In the genomic region with DNA sequence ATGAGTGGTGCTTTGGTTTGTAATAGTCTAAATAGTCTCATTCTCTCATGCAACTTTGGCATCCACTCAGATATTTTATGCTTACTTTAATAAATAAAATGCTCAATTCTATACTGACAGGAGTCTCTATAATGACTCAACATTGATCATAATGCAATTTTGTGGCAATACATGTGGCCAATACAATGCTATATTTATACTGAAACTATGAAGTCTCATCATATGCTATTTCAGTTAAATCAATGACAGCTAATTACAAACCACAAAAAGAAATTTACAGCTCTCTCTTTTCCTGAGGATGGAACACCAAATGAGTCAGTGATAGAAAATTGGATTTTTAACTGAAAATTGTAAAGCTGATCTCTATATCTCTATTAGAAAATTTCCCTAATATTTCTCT, we compare ENCODE assay signal across 1 cellular context.
TF ChIP-seq lines count a peak whose summit lies in the region.

No MANE protein-coding gene starts in this region.

TF ChIP-seq in GM12878, 131 proteins besides CTCF, POLR2A, EP300 and RAD21 (continued from another document and continues in another):
- TF ChIP-seq, protein P1, sequence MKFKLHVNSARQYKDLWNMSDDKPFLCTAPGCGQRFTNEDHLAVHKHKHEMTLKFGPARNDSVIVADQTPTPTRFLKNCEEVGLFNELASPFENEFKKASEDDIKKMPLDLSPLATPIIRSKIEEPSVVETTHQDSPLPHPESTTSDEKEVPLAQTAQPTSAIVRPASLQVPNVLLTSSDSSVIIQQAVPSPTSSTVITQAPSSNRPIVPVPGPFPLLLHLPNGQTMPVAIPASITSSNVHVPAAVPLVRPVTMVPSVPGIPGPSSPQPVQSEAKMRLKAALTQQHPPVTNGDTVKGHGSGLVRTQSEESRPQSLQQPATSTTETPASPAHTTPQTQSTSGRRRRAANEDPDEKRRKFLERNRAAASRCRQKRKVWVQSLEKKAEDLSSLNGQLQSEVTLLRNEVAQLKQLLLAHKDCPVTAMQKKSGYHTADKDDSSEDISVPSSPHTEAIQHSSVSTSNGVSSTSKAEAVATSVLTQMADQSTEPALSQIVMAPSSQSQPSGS (IDR thresholded peaks at IDR 0.05; ENCODE audit: low read length): peak; percentile 93
- TF ChIP-seq IRF4 (IDR thresholded peaks at IDR 0.05; ENCODE audit: low read depth, low read length): no peak; the same call in 1 of the 2 replicates
- TF ChIP-seq ZZZ3 (IDR thresholded peaks at IDR 0.05; ENCODE audit: control insufficient read depth, insufficient read length, low read depth): no peak
- no peak for TF ChIP-seq BRCA1 (IDR thresholded peaks at IDR 0.05; ENCODE audit: low read depth, low read length)
- TF ChIP-seq, protein P2, sequence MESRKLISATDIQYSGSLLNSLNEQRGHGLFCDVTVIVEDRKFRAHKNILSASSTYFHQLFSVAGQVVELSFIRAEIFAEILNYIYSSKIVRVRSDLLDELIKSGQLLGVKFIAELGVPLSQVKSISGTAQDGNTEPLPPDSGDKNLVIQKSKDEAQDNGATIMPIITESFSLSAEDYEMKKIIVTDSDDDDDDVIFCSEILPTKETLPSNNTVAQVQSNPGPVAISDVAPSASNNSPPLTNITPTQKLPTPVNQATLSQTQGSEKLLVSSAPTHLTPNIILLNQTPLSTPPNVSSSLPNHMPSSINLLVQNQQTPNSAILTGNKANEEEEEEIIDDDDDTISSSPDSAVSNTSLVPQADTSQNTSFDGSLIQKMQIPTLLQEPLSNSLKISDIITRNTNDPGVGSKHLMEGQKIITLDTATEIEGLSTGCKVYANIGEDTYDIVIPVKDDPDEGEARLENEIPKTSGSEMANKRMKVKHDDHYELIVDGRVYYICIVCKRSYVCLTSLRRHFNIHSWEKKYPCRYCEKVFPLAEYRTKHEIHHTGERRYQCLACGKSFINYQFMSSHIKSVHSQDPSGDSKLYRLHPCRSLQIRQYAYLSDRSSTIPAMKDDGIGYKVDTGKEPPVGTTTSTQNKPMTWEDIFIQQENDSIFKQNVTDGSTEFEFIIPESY (IDR thresholded peaks at IDR 0.05): no peak
- TF ChIP-seq TCF3 (IDR thresholded peaks at IDR 0.05; ENCODE audit: borderline replicate concordance, insufficient read depth, low read depth, low read length): no peak
- TF ChIP-seq KLF5 (IDR thresholded peaks at IDR 0.05; ENCODE audit: partially characterized antibody): no peak
- TF ChIP-seq SMC3 (IDR thresholded peaks at IDR 0.05; ENCODE audit: borderline replicate concordance, low read length): no peak
- TF ChIP-seq RELA (IDR thresholded peaks at IDR 0.05; ENCODE audit: borderline replicate concordance, partially characterized antibody): no peak
- TF ChIP-seq, protein P3, sequence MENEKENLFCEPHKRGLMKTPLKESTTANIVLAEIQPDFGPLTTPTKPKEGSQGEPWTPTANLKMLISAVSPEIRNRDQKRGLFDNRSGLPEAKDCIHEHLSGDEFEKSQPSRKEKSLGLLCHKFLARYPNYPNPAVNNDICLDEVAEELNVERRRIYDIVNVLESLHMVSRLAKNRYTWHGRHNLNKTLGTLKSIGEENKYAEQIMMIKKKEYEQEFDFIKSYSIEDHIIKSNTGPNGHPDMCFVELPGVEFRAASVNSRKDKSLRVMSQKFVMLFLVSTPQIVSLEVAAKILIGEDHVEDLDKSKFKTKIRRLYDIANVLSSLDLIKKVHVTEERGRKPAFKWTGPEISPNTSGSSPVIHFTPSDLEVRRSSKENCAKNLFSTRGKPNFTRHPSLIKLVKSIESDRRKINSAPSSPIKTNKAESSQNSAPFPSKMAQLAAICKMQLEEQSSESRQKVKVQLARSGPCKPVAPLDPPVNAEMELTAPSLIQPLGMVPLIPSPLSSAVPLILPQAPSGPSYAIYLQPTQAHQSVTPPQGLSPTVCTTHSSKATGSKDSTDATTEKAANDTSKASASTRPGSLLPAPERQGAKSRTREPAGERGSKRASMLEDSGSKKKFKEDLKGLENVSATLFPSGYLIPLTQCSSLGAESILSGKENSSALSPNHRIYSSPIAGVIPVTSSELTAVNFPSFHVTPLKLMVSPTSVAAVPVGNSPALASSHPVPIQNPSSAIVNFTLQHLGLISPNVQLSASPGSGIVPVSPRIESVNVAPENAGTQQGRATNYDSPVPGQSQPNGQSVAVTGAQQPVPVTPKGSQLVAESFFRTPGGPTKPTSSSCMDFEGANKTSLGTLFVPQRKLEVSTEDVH (IDR thresholded peaks at IDR 0.05; ENCODE audit: low read depth, partially characterized antibody): no peak
- no peak for TF ChIP-seq POLR2AphosphoS2 (IDR thresholded peaks at IDR 0.05; ENCODE audit: low read depth, low read length)
- no peak for TF ChIP-seq POU2F2 (IDR thresholded peaks at IDR 0.05; ENCODE audit: borderline replicate concordance, low read depth, low read length)
- TF ChIP-seq, protein P4, sequence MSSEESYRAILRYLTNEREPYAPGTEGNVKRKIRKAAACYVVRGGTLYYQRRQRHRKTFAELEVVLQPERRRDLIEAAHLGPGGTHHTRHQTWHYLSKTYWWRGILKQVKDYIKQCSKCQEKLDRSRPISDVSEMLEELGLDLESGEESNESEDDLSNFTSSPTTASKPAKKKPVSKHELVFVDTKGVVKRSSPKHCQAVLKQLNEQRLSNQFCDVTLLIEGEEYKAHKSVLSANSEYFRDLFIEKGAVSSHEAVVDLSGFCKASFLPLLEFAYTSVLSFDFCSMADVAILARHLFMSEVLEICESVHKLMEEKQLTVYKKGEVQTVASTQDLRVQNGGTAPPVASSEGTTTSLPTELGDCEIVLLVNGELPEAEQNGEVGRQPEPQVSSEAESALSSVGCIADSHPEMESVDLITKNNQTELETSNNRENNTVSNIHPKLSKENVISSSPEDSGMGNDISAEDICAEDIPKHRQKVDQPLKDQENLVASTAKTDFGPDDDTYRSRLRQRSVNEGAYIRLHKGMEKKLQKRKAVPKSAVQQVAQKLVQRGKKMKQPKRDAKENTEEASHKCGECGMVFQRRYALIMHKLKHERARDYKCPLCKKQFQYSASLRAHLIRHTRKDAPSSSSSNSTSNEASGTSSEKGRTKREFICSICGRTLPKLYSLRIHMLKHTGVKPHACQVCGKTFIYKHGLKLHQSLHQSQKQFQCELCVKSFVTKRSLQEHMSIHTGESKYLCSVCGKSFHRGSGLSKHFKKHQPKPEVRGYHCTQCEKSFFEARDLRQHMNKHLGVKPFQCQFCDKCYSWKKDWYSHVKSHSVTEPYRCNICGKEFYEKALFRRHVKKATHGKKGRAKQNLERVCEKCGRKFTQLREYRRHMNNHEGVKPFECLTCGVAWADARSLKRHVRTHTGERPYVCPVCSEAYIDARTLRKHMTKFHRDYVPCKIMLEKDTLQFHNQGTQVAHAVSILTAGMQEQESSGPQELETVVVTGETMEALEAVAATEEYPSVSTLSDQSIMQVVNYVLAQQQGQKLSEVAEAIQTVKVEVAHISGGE (CRISPR knock-in tag; IDR thresholded peaks at IDR 0.05): no peak
- TF ChIP-seq MTA2 (IDR thresholded peaks at IDR 0.05; ENCODE audit: low read depth): peak; percentile 49; the same call in 1 of the 2 replicates
- TF ChIP-seq KAT2A (conservative IDR thresholded peaks at IDR 0.05; ENCODE audit: control insufficient read depth, low read depth, low read length): no peak
- no peak for TF ChIP-seq NFXL1 (IDR thresholded peaks at IDR 0.05; ENCODE audit: borderline replicate concordance)
- no peak for TF ChIP-seq SP1 (IDR thresholded peaks at IDR 0.05; ENCODE audit: low read depth, low read length)
- TF ChIP-seq KDM1A (IDR thresholded peaks at IDR 0.05; ENCODE audit: borderline replicate concordance): no peak
- TF ChIP-seq RFX5 (IDR thresholded peaks at IDR 0.05; ENCODE audit: low read depth, low read length): no peak
- no peak for TF ChIP-seq PAX8 (IDR thresholded peaks at IDR 0.05)
- no peak for TF ChIP-seq ZNF24 (IDR thresholded peaks at IDR 0.05)
- TF ChIP-seq, protein P5, sequence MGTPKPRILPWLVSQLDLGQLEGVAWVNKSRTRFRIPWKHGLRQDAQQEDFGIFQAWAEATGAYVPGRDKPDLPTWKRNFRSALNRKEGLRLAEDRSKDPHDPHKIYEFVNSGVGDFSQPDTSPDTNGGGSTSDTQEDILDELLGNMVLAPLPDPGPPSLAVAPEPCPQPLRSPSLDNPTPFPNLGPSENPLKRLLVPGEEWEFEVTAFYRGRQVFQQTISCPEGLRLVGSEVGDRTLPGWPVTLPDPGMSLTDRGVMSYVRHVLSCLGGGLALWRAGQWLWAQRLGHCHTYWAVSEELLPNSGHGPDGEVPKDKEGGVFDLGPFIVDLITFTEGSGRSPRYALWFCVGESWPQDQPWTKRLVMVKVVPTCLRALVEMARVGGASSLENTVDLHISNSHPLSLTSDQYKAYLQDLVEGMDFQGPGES (IDR thresholded peaks at IDR 0.05): no peak
- TF ChIP-seq YY1 (IDR thresholded peaks at IDR 0.05; ENCODE audit: low read depth, low read length): no peak
- TF ChIP-seq NFIC (IDR thresholded peaks at IDR 0.05; ENCODE audit: low read depth, low read length): peak; percentile 98
- peak; percentile 98 for TF ChIP-seq JUNB (IDR thresholded peaks at IDR 0.05)
- TF ChIP-seq BMI1 (IDR thresholded peaks at IDR 0.05; ENCODE audit: borderline replicate concordance): no peak
- no peak for TF ChIP-seq ASH2L (IDR thresholded peaks at IDR 0.05; ENCODE audit: borderline replicate concordance, low read depth)
- TF ChIP-seq SPI1 (IDR thresholded peaks at IDR 0.05; ENCODE audit: borderline replicate concordance, insufficient read depth, low read depth, low read length): no peak
- TF ChIP-seq, protein P6, sequence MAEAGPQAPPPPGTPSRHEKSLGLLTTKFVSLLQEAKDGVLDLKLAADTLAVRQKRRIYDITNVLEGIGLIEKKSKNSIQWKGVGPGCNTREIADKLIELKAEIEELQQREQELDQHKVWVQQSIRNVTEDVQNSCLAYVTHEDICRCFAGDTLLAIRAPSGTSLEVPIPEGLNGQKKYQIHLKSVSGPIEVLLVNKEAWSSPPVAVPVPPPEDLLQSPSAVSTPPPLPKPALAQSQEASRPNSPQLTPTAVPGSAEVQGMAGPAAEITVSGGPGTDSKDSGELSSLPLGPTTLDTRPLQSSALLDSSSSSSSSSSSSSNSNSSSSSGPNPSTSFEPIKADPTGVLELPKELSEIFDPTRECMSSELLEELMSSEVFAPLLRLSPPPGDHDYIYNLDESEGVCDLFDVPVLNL (IDR thresholded peaks at IDR 0.05; ENCODE audit: low read depth, low read length): no peak
- no peak for TF ChIP-seq SUZ12 (IDR thresholded peaks at IDR 0.05; ENCODE audit: unreplicated experiment)
- TF ChIP-seq TBL1XR1 (IDR thresholded peaks at IDR 0.05; ENCODE audit: low read depth, low read length): no peak
- TF ChIP-seq CHD4 (IDR thresholded peaks at IDR 0.05): no peak
- TF ChIP-seq, protein P7, sequence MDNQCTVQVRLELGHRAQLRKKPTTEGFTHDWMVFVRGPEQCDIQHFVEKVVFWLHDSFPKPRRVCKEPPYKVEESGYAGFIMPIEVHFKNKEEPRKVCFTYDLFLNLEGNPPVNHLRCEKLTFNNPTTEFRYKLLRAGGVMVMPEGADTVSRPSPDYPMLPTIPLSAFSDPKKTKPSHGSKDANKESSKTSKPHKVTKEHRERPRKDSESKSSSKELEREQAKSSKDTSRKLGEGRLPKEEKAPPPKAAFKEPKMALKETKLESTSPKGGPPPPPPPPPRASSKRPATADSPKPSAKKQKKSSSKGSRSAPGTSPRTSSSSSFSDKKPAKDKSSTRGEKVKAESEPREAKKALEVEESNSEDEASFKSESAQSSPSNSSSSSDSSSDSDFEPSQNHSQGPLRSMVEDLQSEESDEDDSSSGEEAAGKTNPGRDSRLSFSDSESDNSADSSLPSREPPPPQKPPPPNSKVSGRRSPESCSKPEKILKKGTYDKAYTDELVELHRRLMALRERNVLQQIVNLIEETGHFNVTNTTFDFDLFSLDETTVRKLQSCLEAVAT (IDR thresholded peaks at IDR 0.05): no peak
- no peak for TF ChIP-seq TCF12 (IDR thresholded peaks at IDR 0.05; ENCODE audit: low read depth, low read length)
- TF ChIP-seq NBN (IDR thresholded peaks at IDR 0.05): no peak
- no peak for TF ChIP-seq RCOR1 (conservative IDR thresholded peaks at IDR 0.05; ENCODE audit: low read depth, low read length)
- TF ChIP-seq ZSCAN29 (IDR thresholded peaks at IDR 0.05): no peak
- no peak for TF ChIP-seq MXI1 (IDR thresholded peaks at IDR 0.05; ENCODE audit: low read depth, low read length)
- TF ChIP-seq TAF1 (IDR thresholded peaks at IDR 0.05; ENCODE audit: borderline replicate concordance, low read depth, low read length): no peak
- TF ChIP-seq ZNF274 (IDR thresholded peaks at IDR 0.05; ENCODE audit: insufficient read depth, insufficient read length): no peak
- TF ChIP-seq, protein P8, sequence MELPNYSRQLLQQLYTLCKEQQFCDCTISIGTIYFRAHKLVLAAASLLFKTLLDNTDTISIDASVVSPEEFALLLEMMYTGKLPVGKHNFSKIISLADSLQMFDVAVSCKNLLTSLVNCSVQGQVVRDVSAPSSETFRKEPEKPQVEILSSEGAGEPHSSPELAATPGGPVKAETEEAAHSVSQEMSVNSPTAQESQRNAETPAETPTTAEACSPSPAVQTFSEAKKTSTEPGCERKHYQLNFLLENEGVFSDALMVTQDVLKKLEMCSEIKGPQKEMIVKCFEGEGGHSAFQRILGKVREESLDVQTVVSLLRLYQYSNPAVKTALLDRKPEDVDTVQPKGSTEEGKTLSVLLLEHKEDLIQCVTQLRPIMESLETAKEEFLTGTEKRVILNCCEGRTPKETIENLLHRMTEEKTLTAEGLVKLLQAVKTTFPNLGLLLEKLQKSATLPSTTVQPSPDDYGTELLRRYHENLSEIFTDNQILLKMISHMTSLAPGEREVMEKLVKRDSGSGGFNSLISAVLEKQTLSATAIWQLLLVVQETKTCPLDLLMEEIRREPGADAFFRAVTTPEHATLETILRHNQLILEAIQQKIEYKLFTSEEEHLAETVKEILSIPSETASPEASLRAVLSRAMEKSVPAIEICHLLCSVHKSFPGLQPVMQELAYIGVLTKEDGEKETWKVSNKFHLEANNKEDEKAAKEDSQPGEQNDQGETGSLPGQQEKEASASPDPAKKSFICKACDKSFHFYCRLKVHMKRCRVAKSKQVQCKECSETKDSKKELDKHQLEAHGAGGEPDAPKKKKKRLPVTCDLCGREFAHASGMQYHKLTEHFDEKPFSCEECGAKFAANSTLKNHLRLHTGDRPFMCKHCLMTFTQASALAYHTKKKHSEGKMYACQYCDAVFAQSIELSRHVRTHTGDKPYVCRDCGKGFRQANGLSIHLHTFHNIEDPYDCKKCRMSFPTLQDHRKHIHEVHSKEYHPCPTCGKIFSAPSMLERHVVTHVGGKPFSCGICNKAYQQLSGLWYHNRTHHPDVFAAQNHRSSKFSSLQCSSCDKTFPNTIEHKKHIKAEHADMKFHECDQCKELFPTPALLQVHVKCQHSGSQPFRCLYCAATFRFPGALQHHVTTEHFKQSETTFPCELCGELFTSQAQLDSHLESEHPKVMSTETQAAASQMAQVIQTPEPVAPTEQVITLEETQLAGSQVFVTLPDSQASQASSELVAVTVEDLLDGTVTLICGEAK (IDR thresholded peaks at IDR 0.05; ENCODE audit: borderline replicate concordance): no peak
- no peak for TF ChIP-seq SRF (IDR thresholded peaks at IDR 0.05; ENCODE audit: low read depth in 2 of 2, low read length in 2 of 2)
- TF ChIP-seq PAX5 (IDR thresholded peaks at IDR 0.05; ENCODE audit: borderline replicate concordance, low read depth, low read length): no peak
- TF ChIP-seq ESRRA (IDR thresholded peaks at IDR 0.05; ENCODE audit: low read length): no peak
- no peak for TF ChIP-seq MYC (IDR thresholded peaks at IDR 0.05; ENCODE audit: insufficient read depth, insufficient read length, insufficient replicate concordance, low read length, severe bottlenecking)
